13 cellular contexts compared by ENCODE assay signal in the genomic region with DNA sequence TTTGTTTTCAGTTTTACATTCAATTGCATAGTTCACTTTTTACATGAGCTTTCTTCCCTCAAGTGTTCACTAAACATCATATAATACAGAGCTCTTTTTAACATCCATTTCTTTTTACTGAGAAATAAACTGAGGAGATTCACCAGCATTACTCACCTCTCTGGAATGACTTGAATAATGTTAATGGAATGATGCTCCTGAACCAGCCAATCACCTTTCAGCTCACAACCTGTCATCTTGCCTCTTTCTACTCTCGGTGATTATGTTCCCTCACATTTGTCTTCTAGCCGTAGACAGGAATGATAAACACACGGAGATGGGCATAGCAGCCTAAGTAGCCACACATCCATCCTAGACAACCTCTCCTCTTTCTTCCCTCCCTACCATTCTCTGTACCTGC.
DNase-seq lines count a peak whose midpoint lies in the region; ATAC-seq and TF ChIP-seq lines count a peak whose summit lies in the region.
"Had no signal": no experiment of that assay in that cellular context is flagged by ENCODE, and none has a peak within 500 bp of the region (broad histone marks: within the 10 kb centered on the region; RNA-seq: fewer than 3 reads in every experiment).

No MANE protein-coding gene starts in this region.

- no peak overlapping the region for H3K18ac ChIP-seq in IMR-90 (ENCODE audit: low read depth, low read length)

- H3K4me1 Mint-ChIP-seq in activated T-helper 2 cell treated with anti-CD3 and anti-CD28 coated beads, Interferon-gamma antibody, Interleukin-2, Interleukin-4, amounts not matched to agents 10 μg/mL and 5 μg/mL and 100 μg/mL, durations not matched to agents 14 hours and 24 hours and 36 hours (ENCODE audit: low read depth): no peaks in the 10 kb centered on the region
- H3K4me1 Mint-ChIP-seq: CD4-positive, CD25-positive, alpha-beta regulatory T cell; natural killer cell; stimulated activated memory B cell treated with anti-CD40 and anti-IgM and Interleukin-4, amounts not matched to agents 10 μg/mL and 1 μg/mL and 100 μg/mL, for 72 hours had no signal

- in situ Hi-C loops in IMR-90 (cut with MboI; ENCODE audit: low sequenced_read_pairs): no loop called here
- in situ Hi-C loops in mammary epithelial cell (cut with MboI; ENCODE audit: low sequenced_read_pairs in 2 of 2): no loop called here

- H3K14ac ChIP-seq in IMR-90 (replicated peaks; ENCODE audit: low read depth, low read length): no peak overlapping the region

- H3K4me3 ChIP-seq in IMR-90 (ENCODE audit: insufficient read depth, low read depth, low read length): no peak overlapping the region
- no peak overlapping the region for H3K4me3 ChIP-seq in mammary epithelial cell (replicated peaks in 1 of 3; ENCODE audit: insufficient read depth in 1 of 3, low read depth in 2 of 3, low read length in 3 of 3)
- H3K4me3 ChIP-seq in BE2C (ENCODE audit: low read depth, low read length): no peak overlapping the region

- peak overlapping the region; percentile 76 for H2BK20ac ChIP-seq in IMR-90 (ENCODE audit: low read depth, low read length)

- peak overlapping the region; percentile 27 for H2BK5ac ChIP-seq in IMR-90 (ENCODE audit: low read depth, low read length, poor library complexity, severe bottlenecking)

- H4K5ac ChIP-seq in IMR-90 (ENCODE audit: low read depth, low read length): no peak overlapping the region

- H2AK9ac ChIP-seq in IMR-90 (replicated peaks; ENCODE audit: low read depth, low read length, poor library complexity): peak overlapping the region; percentile 25

- H3K27ac ChIP-seq in IMR-90 (ENCODE audit: insufficient read depth, low read length): no peak overlapping the region
- H3K27ac ChIP-seq in mammary epithelial cell (ENCODE audit: insufficient read depth, low read depth, low read length): no peak overlapping the region

- H3K23ac ChIP-seq in IMR-90 (ENCODE audit: low read depth, low read length): no peak overlapping the region

- H3K4me2 ChIP-seq in IMR-90 (ENCODE audit: low read depth, low read length): no peak overlapping the region
- no peak overlapping the region for H3K4me2 ChIP-seq in mammary epithelial cell (ENCODE audit: insufficient read depth, low read depth, low read length)

- H2BK15ac ChIP-seq in IMR-90 (ENCODE audit: low read depth, low read length): no peak overlapping the region

- no peaks in the 10 kb centered on the region for H3K27me3 Mint-ChIP-seq in activated T-helper 2 cell treated with anti-CD3 and anti-CD28 coated beads, Interferon-gamma antibody, Interleukin-2, Interleukin-4, amounts not matched to agents 10 μg/mL and 5 μg/mL and 100 μg/mL, durations not matched to agents 14 hours and 24 hours and 36 hours (ENCODE audit: low read depth)
- H3K27me3 Mint-ChIP-seq: CD4-positive, CD25-positive, alpha-beta regulatory T cell; stimulated activated memory B cell treated with anti-CD40 and anti-IgM and Interleukin-4, amounts not matched to agents 10 μg/mL and 1 μg/mL and 100 μg/mL, for 72 hours had no signal

- DNase-seq in AG20443 (ENCODE audit: low spot score) (peak; percentile 29), IMR-90 (peak; percentile 89), mammary epithelial cell (peak; percentile 82), kidney glomerular epithelial cell (lab: John Stamatoyannopoulos, UW) (peak; percentile 96), BE2C (no peak)
- no peak for DNase-seq in activated T-helper 2 cell treated with anti-CD3 and anti-CD28 coated beads, Interferon-gamma antibody, Interleukin-2, Interleukin-4, amounts not matched to agents 10 μg/mL and 5 μg/mL and 100 μg/mL, durations not matched to agents 14 hours and 24 hours and 36 hours (ENCODE audit: low spot score)
- no peak for DNase-seq in stimulated activated CD4-positive, alpha-beta T cell treated with anti-CD3 and anti-CD28 coated beads, Interleukin-4, amount 100 ng/mL, for 1 hour
- DNase-seq: activated T-cell treated with anti-CD3 and anti-CD28 coated beads, Interleukin-2, amount 50 U/mL, for 72 hours; CD4-positive, CD25-positive, alpha-beta regulatory T cell; natural killer cell; NCI-H2029 had no signal

- ATAC-seq in IMR-90 (ENCODE audit: low read depth) (peak; percentile 72), GM21723 (IDR thresholded peaks at IDR 0.05; ENCODE audit: unreplicated experiment) (no peak)
- ATAC-seq: activated T-cell treated with anti-CD3 and anti-CD28 coated beads, Interleukin-2, amount 50 U/mL, for 72 hours; natural killer cell had no signal

- no peak for TF ChIP-seq POLR2A in IMR-90 (IDR thresholded peaks at IDR 0.05; ENCODE audit: low read depth, low read length)

- peaks cover 5% of the 10 kb centered on the region; the same call in 1 of the 2 replicates for H4K20me1 ChIP-seq in IMR-90 (ENCODE audit: insufficient read depth, low read length)
- no peaks in the 10 kb centered on the region for H4K20me1 ChIP-seq in mammary epithelial cell (ENCODE audit: insufficient read depth, low read length)

- H3K9me1 ChIP-seq in IMR-90 (ENCODE audit: insufficient read depth, low read length): peaks cover 8% of the 10 kb centered on the region; the same call in 1 of the 2 replicates

- H2AK5ac ChIP-seq in IMR-90 (ENCODE audit: low read depth, low read length): no peak overlapping the region; the same call in 1 of the 2 replicates

- dilution Hi-C loops in IMR-90 (cut with HindIII; ENCODE audit: low sequenced_read_pairs, unreplicated experiment): no loop called here
- dilution Hi-C loops in mammary epithelial cell (cut with HindIII; ENCODE audit: low sequenced_read_pairs): no loop called here

- H3K36me3 ChIP-seq in IMR-90 (ENCODE audit: control insufficient read depth, insufficient read depth, low read length) (no peaks in the 10 kb centered on the region), mammary epithelial cell (ENCODE audit: insufficient read depth, low read length) (no peaks in the 10 kb centered on the region), BE2C (no peaks in the 10 kb centered on the region)

- H3K56ac ChIP-seq in IMR-90 (ENCODE audit: extremely low read depth, insufficient read depth, low read length): no peak overlapping the region

- BruUV-seq in IMR-90 (replicated peaks; lab: Mats Ljungman, UMichigan) (no TSS peak), mammary epithelial cell (replicated peaks; lab: Mats Ljungman, UMichigan) (no TSS peak)

- H3K4me3 Mint-ChIP-seq in activated T-helper 2 cell treated with anti-CD3 and anti-CD28 coated beads, Interferon-gamma antibody, Interleukin-2, Interleukin-4, amounts not matched to agents 10 μg/mL and 5 μg/mL and 100 μg/mL, durations not matched to agents 14 hours and 24 hours and 36 hours (ENCODE audit: low read depth): no peak overlapping the region
- H3K4me3 Mint-ChIP-seq: activated T-cell treated with anti-CD3 and anti-CD28 coated beads, Interleukin-2, amount 50 U/mL, for 72 hours; CD4-positive, CD25-positive, alpha-beta regulatory T cell; natural killer cell; stimulated activated memory B cell treated with anti-CD40 and anti-IgM and Interleukin-4, amounts not matched to agents 10 μg/mL and 1 μg/mL and 100 μg/mL, for 72 hours had no signal

- no peak for TF ChIP-seq RAD21 in IMR-90 (IDR thresholded peaks at IDR 0.05; ENCODE audit: low read length)

- H3K27ac Mint-ChIP-seq in activated T-helper 2 cell treated with anti-CD3 and anti-CD28 coated beads, Interferon-gamma antibody, Interleukin-2, Interleukin-4, amounts not matched to agents 10 μg/mL and 5 μg/mL and 100 μg/mL, durations not matched to agents 14 hours and 24 hours and 36 hours: no peak overlapping the region
- H3K27ac Mint-ChIP-seq: activated T-cell treated with anti-CD3 and anti-CD28 coated beads, Interleukin-2, amount 50 U/mL, for 72 hours; CD4-positive, CD25-positive, alpha-beta regulatory T cell; natural killer cell; stimulated activated memory B cell treated with anti-CD40 and anti-IgM and Interleukin-4, amounts not matched to agents 10 μg/mL and 1 μg/mL and 100 μg/mL, for 72 hours had no signal

- H3K9ac ChIP-seq in IMR-90 (ENCODE audit: low read depth, low read length): no peak overlapping the region
- H3K9ac ChIP-seq in mammary epithelial cell (ENCODE audit: insufficient read depth, low read length): no peak overlapping the region

- H3K27me3 ChIP-seq in IMR-90 (ENCODE audit: control insufficient read depth, insufficient read depth, low read length): no peaks in the 10 kb centered on the region; the same call in 1 of the 2 replicates
- no peaks in the 10 kb centered on the region for H3K27me3 ChIP-seq in mammary epithelial cell (ENCODE audit: insufficient read depth, low read length)
- H3K27me3 ChIP-seq in BE2C: no peaks in the 10 kb centered on the region

- no peak overlapping the region for H4K8ac ChIP-seq in IMR-90 (ENCODE audit: low read depth in 2 of 2, low read length in 2 of 2)

- no peaks in the 10 kb centered on the region for H3K9me3 Mint-ChIP-seq in activated T-helper 2 cell treated with anti-CD3 and anti-CD28 coated beads, Interferon-gamma antibody, Interleukin-2, Interleukin-4, amounts not matched to agents 10 μg/mL and 5 μg/mL and 100 μg/mL, durations not matched to agents 14 hours and 24 hours and 36 hours

- peak overlapping the region; percentile 78 for H2BK120ac ChIP-seq in IMR-90 (ENCODE audit: low read depth, low read length)

- WGBS in IMR-90 (ENCODE audit: extremely low coverage in 2 of 2, insufficient read length in 1 of 2), 2 experiments: 0% methylated on average over 1 of the region's 3 CpGs; no CpG with 5 or more reads in 1 of the 2 experiments
- WGBS in mammary epithelial cell (ENCODE audit: low coverage, missing lambda C conversion rate): 9% methylated on average over 3 of the region's 3 CpGs

- POLR2A ChIA-PET in IMR-90 (lab: Charles Lee; ENCODE audit: unreplicated experiment): no interaction called here

- no peaks in the 10 kb centered on the region for H3K9me3 ChIP-seq in IMR-90 (ENCODE audit: control insufficient read depth, insufficient read depth, low read length)
- no peaks in the 10 kb centered on the region for H3K9me3 ChIP-seq in mammary epithelial cell (replicated peaks; ENCODE audit: insufficient read depth, low read length)
- H3K9me3 ChIP-seq in BE2C: no peaks in the 10 kb centered on the region

- TF ChIP-seq CTCF in IMR-90 (conservative IDR thresholded peaks at IDR 0.05; ENCODE audit: low read depth, low read length): no peak
- TF ChIP-seq CTCF in mammary epithelial cell (conservative IDR thresholded peaks at IDR 0.05 in 1 of 2, IDR thresholded peaks at IDR 0.05 in 1 of 2; ENCODE audit: extremely low read depth in 1 of 2, insufficient read depth in 1 of 2, low read depth in 1 of 2, low read length in 2 of 2): no peak
- no peak for TF ChIP-seq CTCF in BE2C (IDR thresholded peaks at IDR 0.05; ENCODE audit: low read depth, low read length)

- CTCF ChIA-PET in IMR-90 (lab: Yijun Ruan, JAX) (interaction anchor here (0.6 to 2.6 kb wide), 5 partner anchors 28 to 904 kb away, joined by 3 to 8 read pairs (median 3); no protein-coding TSS in a partner anchor), mammary epithelial cell (lab: Charles Lee; ENCODE audit: low non-redundant PET) (no interaction called here)

- H3K79me1 ChIP-seq in IMR-90 (ENCODE audit: low read depth in 1 of 2, low read length in 2 of 2): no peaks in the 10 kb centered on the region

- intact Hi-C loops in IMR-90 (cut with micrococcal nuclease) (no loop called here), mammary epithelial cell (cut with micrococcal nuclease) (no loop called here)
- intact Hi-C loops in activated T-helper 2 cell treated with anti-CD3 and anti-CD28 coated beads, Interferon-gamma antibody, Interleukin-2, Interleukin-4, amounts not matched to agents 10 μg/mL and 5 μg/mL and 100 μg/mL, durations not matched to agents 14 hours and 24 hours and 36 hours (cut with micrococcal nuclease): no loop called here

- H2AFZ ChIP-seq in IMR-90 (replicated peaks; ENCODE audit: low read length, poor library complexity) (peak overlapping the region; percentile 68), mammary epithelial cell (ENCODE audit: low read depth, low read length) (peak overlapping the region; percentile 25)

- H3K4ac ChIP-seq in IMR-90 (ENCODE audit: low read depth, low read length): peak overlapping the region; percentile 76

- no peaks in the 10 kb centered on the region for H3K79me2 ChIP-seq in mammary epithelial cell (ENCODE audit: insufficient read depth, low read length)

- H3K36me3 Mint-ChIP-seq in activated T-helper 2 cell treated with anti-CD3 and anti-CD28 coated beads, Interferon-gamma antibody, Interleukin-2, Interleukin-4, amounts not matched to agents 10 μg/mL and 5 μg/mL and 100 μg/mL, durations not matched to agents 14 hours and 24 hours and 36 hours (ENCODE audit: low read depth): no peaks in the 10 kb centered on the region
- H3K36me3 Mint-ChIP-seq: CD4-positive, CD25-positive, alpha-beta regulatory T cell; natural killer cell; stimulated activated memory B cell treated with anti-CD40 and anti-IgM and Interleukin-4, amounts not matched to agents 10 μg/mL and 1 μg/mL and 100 μg/mL, for 72 hours had no signal

- peaks cover 3% of the 10 kb centered on the region for H3K4me1 ChIP-seq in IMR-90 (ENCODE audit: control insufficient read depth, insufficient read depth, low read length)
- H3K4me1 ChIP-seq in mammary epithelial cell (ENCODE audit: insufficient read depth, low read length): peaks cover 25% of the 10 kb centered on the region
- no peaks in the 10 kb centered on the region for H3K4me1 ChIP-seq in BE2C

- no peak overlapping the region for H4K91ac ChIP-seq in IMR-90 (ENCODE audit: insufficient read depth, low read depth, low read length)

Comparison
In these comparisons a context has a peak if more than half of its experiments do, and no peak if none do; other contexts are left out.
1. DNase-seq: peak in AG20443 (single experiment), IMR-90 (single experiment), mammary epithelial cell (single experiment) and kidney glomerular epithelial cell (single experiment); none in BE2C (single experiment), activated T-helper 2 cell treated with anti-CD3 and anti-CD28 coated beads, Interferon-gamma antibody, Interleukin-2, Interleukin-4, amounts not matched to agents 10 μg/mL and 5 μg/mL and 100 μg/mL, durations not matched to agents 14 hours and 24 hours and 36 hours (single experiment) and stimulated activated CD4-positive, alpha-beta T cell treated with anti-CD3 and anti-CD28 coated beads, Interleukin-4, amount 100 ng/mL, for 1 hour (single experiment).